9 cellular contexts compared by ENCODE assay signal in the genomic region with DNA sequence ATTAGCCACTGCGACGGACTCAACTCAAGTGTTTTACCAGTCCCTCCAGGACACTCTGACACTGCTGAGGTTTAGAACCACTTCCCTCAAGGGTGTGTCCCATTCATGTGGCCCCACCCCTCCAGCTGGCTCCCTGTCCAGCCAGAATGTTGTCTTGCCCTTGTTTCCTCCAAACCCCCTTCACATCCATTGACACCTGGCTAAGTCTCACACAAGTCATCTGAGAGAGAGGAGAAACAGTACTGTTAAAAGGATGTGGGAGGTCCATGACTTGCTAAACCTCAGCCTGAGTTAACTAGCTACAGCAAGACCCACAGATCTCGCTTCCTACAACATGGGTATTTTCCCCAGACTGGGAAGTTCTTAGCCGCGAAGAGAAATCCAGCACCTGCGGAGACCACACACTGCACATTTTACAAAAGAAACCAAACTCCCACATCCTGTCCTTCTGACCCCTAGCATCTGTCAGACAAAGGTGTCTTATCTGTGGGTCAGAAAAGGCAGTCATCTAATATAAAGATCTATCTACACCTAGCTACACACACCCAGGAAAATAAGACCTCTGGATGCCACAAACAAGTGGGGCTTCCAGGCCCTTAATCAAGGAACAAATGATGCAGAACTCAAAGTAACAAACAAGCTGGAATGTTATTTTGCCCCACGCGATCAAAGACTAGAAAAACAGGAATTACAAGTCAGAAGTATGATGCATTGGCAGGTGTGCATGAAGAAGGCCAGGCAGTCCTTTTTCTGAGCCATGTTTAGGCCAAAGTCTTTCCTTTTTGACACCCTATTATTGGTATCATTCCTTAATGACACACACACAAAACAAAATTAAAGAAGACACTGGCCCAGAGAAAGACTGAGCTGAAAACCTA. TPM values are rescaled to one million over a fixed set of nuclear protein-coding genes. Genes with fewer than 3 reads are reported as not detected.
DNase-seq lines count a peak whose midpoint lies in the region; ATAC-seq, FAIRE-seq and TF ChIP-seq lines count a peak whose summit lies in the region.
"Had no signal": no experiment of that assay in that cellular context is flagged by ENCODE, and none has a peak within 500 bp of the region (broad histone marks: within the 10 kb centered on the region; RNA-seq: fewer than 3 reads in every experiment).

No MANE protein-coding gene starts in this region.

- peak overlapping the region in 4 of 11 experiments; percentile 5 to 47 (median 22); a peak in 6 of 22 replicates for H3K9ac ChIP-seq in BLaER1 treated with 17β-estradiol and CSF1 and Interleukin-3, amounts not matched to agents 10 nM and 100 nM
- H3K9ac ChIP-seq in GM12878 (ENCODE audit: control insufficient read depth, insufficient read depth, low read length), result peak overlapping the region; percentile 65

- peaks cover 0 to 4% (median 0%) of the 10 kb centered on the region in 11 experiments; a peak in 1 of 22 replicates for H4K20me1 ChIP-seq in BLaER1 treated with 17β-estradiol and CSF1 and Interleukin-3, amounts not matched to agents 10 nM and 100 nM
- H4K20me1 ChIP-seq in GM12878 (ENCODE audit: control insufficient read depth, insufficient read depth), result no peaks in the 10 kb centered on the region

- in situ Hi-C loops in GM12878 (cut with MboI), result no loop called here

- H3K4me3 Mint-ChIP-seq in naive thymus-derived CD8-positive, alpha-beta T cell, result peak overlapping the region in 9 of 10 donors; percentile 17 to 66 (median 38)
- H3K4me3 Mint-ChIP-seq: brain had no signal

- no peaks in the 10 kb centered on the region for H3K36me3 Mint-ChIP-seq in naive thymus-derived CD8-positive, alpha-beta T cell
- H3K36me3 Mint-ChIP-seq: brain had no signal

- peak; percentile 93 to 97 for TF ChIP-seq EP300 in GM12878 (IDR thresholded peaks at IDR 0.05; ENCODE audit: borderline replicate concordance in 1 of 2, control insufficient read depth in 1 of 2, low read depth in 2 of 2, low read length in 2 of 2)

- H3K27ac ChIP-seq in BLaER1 treated with 17β-estradiol and CSF1 and Interleukin-3, amounts not matched to agents 10 nM and 100 nM, result peak overlapping the region; percentile 28 to 65 (median 57); a peak in 20 of 22 replicates
- peak overlapping the region; percentile 82 for H3K27ac ChIP-seq in GM12878 (ENCODE audit: control insufficient read depth, insufficient read depth)

- peaks cover 92% of the 10 kb centered on the region for H3K79me2 ChIP-seq in GM12878 (ENCODE audit: control insufficient read depth, insufficient read depth, low read length)

- SMC1A ChIA-PET in GM12878 (lab: Charles Lee; ENCODE audit: uncharacterized antibody, unreplicated experiment), result interaction anchor here (1.0 to 12.8 kb wide), 22 partner anchors 9 to 145 kb away, joined by 3 to 189 read pairs (median 6); a partner anchor contains a TSS

- BruUV-seq in GM12878 (replicated peaks; lab: Mats Ljungman, UMichigan), result TSS peak; percentile 86

- peak overlapping the region; percentile 18 to 88 (median 68) for H3K27ac Mint-ChIP-seq in naive thymus-derived CD8-positive, alpha-beta T cell

- H3K9me3 Mint-ChIP-seq in naive thymus-derived CD8-positive, alpha-beta T cell, result no peaks in the 10 kb centered on the region

- H3K4me1 ChIP-seq in BLaER1 treated with 17β-estradiol and CSF1 and Interleukin-3, amounts not matched to agents 10 nM and 100 nM, result peaks cover 48 to 92% (median 72%) of the 10 kb centered on the region in 10 experiments
- H3K4me1 ChIP-seq in GM12878 (ENCODE audit: control insufficient read depth, insufficient read depth, low read length), result peaks cover 65% of the 10 kb centered on the region

- TF ChIP-seq CTCF in GM12878 (IDR thresholded peaks at IDR 0.05 in 2 of 3, conservative IDR thresholded peaks at IDR 0.05 in 1 of 3; ENCODE audit: control insufficient read depth in 2 of 3, extremely low read depth in 1 of 3, insufficient read depth in 1 of 3, low read depth in 3 of 3, low read length in 3 of 3), result no peak

- no peaks in the 10 kb centered on the region for H3K27me3 ChIP-seq in BLaER1 treated with 17β-estradiol and CSF1 and Interleukin-3, amounts not matched to agents 10 nM and 100 nM
- H3K27me3 ChIP-seq in GM12878 (replicated peaks in 1 of 2; ENCODE audit: control insufficient read depth in 2 of 2, insufficient read depth in 2 of 2, low read length in 1 of 2), result no peaks in the 10 kb centered on the region

- H3K4me3 ChIP-seq in BLaER1 treated with 17β-estradiol and CSF1 and Interleukin-3, amounts not matched to agents 10 nM and 100 nM, result peak overlapping the region in 1 of 10 experiments; percentile 5; a peak in 2 of 20 replicates
- peak overlapping the region; percentile 44; the same call in 1 of the 2 replicates for H3K4me3 ChIP-seq in GM12878

- TF ChIP-seq POLR2A in GM12878 (IDR thresholded peaks at IDR 0.05; ENCODE audit: low read depth, low read length), result no peak; the same call in 1 of the 2 replicates

- no peaks in the 10 kb centered on the region for H3K36me3 ChIP-seq in BLaER1 treated with 17β-estradiol and CSF1 and Interleukin-3, amounts not matched to agents 10 nM and 100 nM
- no peaks in the 10 kb centered on the region for H3K36me3 ChIP-seq in GM12878 (ENCODE audit: control insufficient read depth in 2 of 2, insufficient read depth in 2 of 2, low read length in 1 of 2)

- WGBS in GM12878 (ENCODE audit: insufficient coverage, insufficient replicate concordance, low lambda C conversion rate, missing lambda C conversion rate), result 2% methylated on average over 8 of the region's 8 CpGs

- CTCF ChIA-PET in GM12878 (lab: Yijun Ruan, JAX), result interaction anchor here (0.9 to 2.8 kb wide), 12 partner anchors 14 to 154 kb away, joined by 3 to 43 read pairs (median 4); a partner anchor contains a TSS

- intact Hi-C loops in GM12878 (cut with micrococcal nuclease; ENCODE audit: unreplicated experiment), result loop anchor here (1.0 to 10.0 kb wide), 4 partner anchors 67 to 1371 kb away; a partner anchor contains a TSS

- no peaks in the 10 kb centered on the region for H3K27me3 Mint-ChIP-seq in naive thymus-derived CD8-positive, alpha-beta T cell

- H2AFZ ChIP-seq in GM12878 (ENCODE audit: control insufficient read depth, low read depth, low read length), result no peak overlapping the region

- 0 out of 2 replicates have a peak, but pooled peaks have one; percentile 15 for TF ChIP-seq RAD21 in GM12878 (IDR thresholded peaks at IDR 0.05; ENCODE audit: insufficient read depth, low read depth, low read length)

- peak overlapping the region; percentile 61 to 87 (median 74) for H3K4me2 ChIP-seq in BLaER1 treated with 17β-estradiol and CSF1 and Interleukin-3, amounts not matched to agents 10 nM and 100 nM
- peak overlapping the region; percentile 88 for H3K4me2 ChIP-seq in GM12878 (ENCODE audit: control insufficient read depth, insufficient read depth)

- H3K4me1 Mint-ChIP-seq in naive thymus-derived CD8-positive, alpha-beta T cell, result peaks cover 24 to 73% (median 51%) of the 10 kb centered on the region in 4 donors

- DNase-seq in NCI-H524 (lab: John Stamatoyannopoulos, UW) (peak; percentile 35 to 81), GM12878 (ENCODE audit: low read depth, low spot score) (peak; percentile 98), NCI-H1092 treated with DMSO at 0.1 percent for 48 hours (lab: John Stamatoyannopoulos, UW) (no peak), SK-N-DZ (ENCODE audit: low spot score) (no peak)
- DNase-seq in naive thymus-derived CD8-positive, alpha-beta T cell, result peak in 4 of 10 donors; percentile 5 to 37 (median 17)

- FAIRE-seq in GM12878 (lab: Jason Lieb, UNC), result peak; percentile 86

- peak; percentile 77 for ATAC-seq in GM18868 (IDR thresholded peaks at IDR 0.05; ENCODE audit: unreplicated experiment)
- ATAC-seq in HG02973 (IDR thresholded peaks at IDR 0.05; ENCODE audit: unreplicated experiment), result peak; percentile 84
- peak; percentile 78 for ATAC-seq in GM12878
- ATAC-seq in naive thymus-derived CD8-positive, alpha-beta T cell, result peak; percentile 79 to 84

- RAD21 ChIA-PET in GM12878 (lab: Charles Lee; ENCODE audit: unreplicated experiment), result interaction anchor here (0.7 to 10.0 kb wide), 15 partner anchors 11 to 1195 kb away, joined by 3 to 106 read pairs (median 6); a partner anchor contains a TSS

- POLR2A ChIA-PET in GM12878 (lab: Charles Lee), result interaction anchor here (0.6 to 7.0 kb wide), 10 partner anchors 13 to 145 kb away, joined by 3 to 68 read pairs (median 6); a partner anchor contains a TSS
- POLR2A ChIA-PET in naive thymus-derived CD8-positive, alpha-beta T cell (lab: Charles Lee), result interaction anchor here (0.6 to 1.5 kb wide), 3 partner anchors 13 to 154 kb away, joined by 3 to 7 read pairs (median 3); a partner anchor contains a TSS

- H3K9me3 ChIP-seq in BLaER1 treated with 17β-estradiol and CSF1 and Interleukin-3, amounts not matched to agents 10 nM and 100 nM (replicated peaks in 1 of 11), result peaks cover 0 to 6% (median 5%) of the 10 kb centered on the region in 11 experiments; a peak in 9 of 22 replicates
- H3K9me3 ChIP-seq in GM12878 (replicated peaks; ENCODE audit: control insufficient read depth, insufficient read depth, low read length), result no peaks in the 10 kb centered on the region

TF ChIP-seq in GM12878, 131 proteins besides CTCF, POLR2A, EP300 and RAD21 (continues in another document):
- TF ChIP-seq EED (IDR thresholded peaks at IDR 0.05; ENCODE audit: low read depth) (peak; percentile 100), SIN3A (IDR thresholded peaks at IDR 0.05; ENCODE audit: low read depth, low read length) (no peak), ZBED1 (IDR thresholded peaks at IDR 0.05; ENCODE audit: borderline replicate concordance) (peak; percentile 84)

RNA-seq across cellular contexts. Expression of a gene that starts 13.9 kb away (rescaled TPM):
- total RNA-seq in GM12878 (2013; cell fraction: nucleolus; rRNA removed), result 60.2 and 64.2 TPM in 2 replicates
- total RNA-seq in GM12878 (2014; rRNA removed), result 26.3 and 29.3 TPM in 2 replicates
- total RNA-seq in GM12878 (2014; rRNA removed; fragmentation: Illumina TruSeq; extraction: Trizol), result 27.8 and 28.2 TPM in 2 replicates
- 34.0 and 46.6 TPM in 2 replicates for total RNA-seq in GM12878 (2021)
- polyA plus RNA-seq in GM12878 (2011; ENCODE audit: low read depth), result 8.9 TPM
- 26.1 and 28.0 TPM in 2 replicates for polyA plus RNA-seq in GM12878 (2011; rRNA removed)
- polyA plus RNA-seq in GM12878 (2011; cell fraction: cytosol; rRNA removed), result 14.5 and 15.8 TPM in 2 replicates
- polyA plus RNA-seq in GM12878 (2011; cell fraction: nucleus; rRNA removed), result 77.3 and 96.7 TPM in 2 replicates
- 11.0 and 12.1 TPM in 2 replicates for polyA plus RNA-seq in GM12878 (2012)
- polyA plus RNA-seq in GM12878 (2014; fragmentation: Illumina TruSeq; extraction: Trizol), result 23.3 and 26.6 TPM in 2 replicates
- 10 to 100 TPM in 1 of 2 experiments, 1 to 10 TPM in 1; 6.1 to 15.2 TPM for polyA plus RNA-seq in GM12878 (2014; fragmentation: Nextera tagmentation; extraction: Ambion mirVana)
- polyA plus RNA-seq in GM12878 (2014; rRNA removed), result 24.2 and 28.1 TPM in 2 replicates
- 10 to 100 TPM; 33.3 to 38.1 TPM for polyA plus RNA-seq in GM12878 (2016; fragmentation: Nextera tagmentation; extraction: Ambion mirVana)
- polyA minus RNA-seq in GM12878 (2011; rRNA and poly(A)+ RNA removed), result 39.3 and 41.8 TPM in 2 replicates
- 7.9 and 12.3 TPM in 2 replicates for polyA minus RNA-seq in GM12878 (2011; cell fraction: cytosol; rRNA and poly(A)+ RNA removed)
- polyA minus RNA-seq in GM12878 (2011; cell fraction: nucleus; rRNA and poly(A)+ RNA removed), result 34.5 and 77.9 TPM in 2 replicates
- 10 to 100 TPM; 21.3 to 28.4 TPM for total RNA-seq in naive thymus-derived CD8-positive, alpha-beta T cell
- 1 to 10 TPM; 3.4 to 5.3 (median 5.0) TPM for polyA plus RNA-seq in naive thymus-derived CD8-positive, alpha-beta T cell
- polyA plus RNA-seq in SK-N-DZ (2014; cell fraction: cytosol; rRNA removed), result 5.1 and 6.6 TPM in 2 replicates
- 9.6 and 12.2 TPM in 2 replicates for polyA plus RNA-seq in SK-N-DZ (2014; cell fraction: nucleus; rRNA removed)

Comparison
In these comparisons a context has a peak if more than half of its experiments do, and no peak if none do; other contexts are left out.
1. DNase-seq: peak in NCI-H524 (2 of 2) and GM12878 (single experiment); none in NCI-H1092 treated with DMSO at 0.1 percent for 48 hours (single experiment) and SK-N-DZ (single experiment).
2. Peak in every context shown above with its lines, with median percentiles within 50 percentile points of each other: ATAC-seq.